ENCODE assay signal across 21 cellular contexts in genomic region chr12:70983692-70984091, GRCh38.
A peak's percentile ranks its signal among the peaks of the same experiment; 100 is the strongest.
DNase-seq lines count a peak whose midpoint lies in the region; ATAC-seq and TF ChIP-seq lines count a peak whose summit lies in the region.
"Had no signal": no experiment of that assay in that cellular context is flagged by ENCODE, and none has a peak within 500 bp of the region (broad histone marks: within the 10 kb centered on the region; RNA-seq: fewer than 3 reads in every experiment).

No MANE protein-coding gene starts in this region.

- H3K27ac Mint-ChIP-seq in natural killer cell = no peak overlapping the region
- no peak overlapping the region for H3K27ac Mint-ChIP-seq in effector memory CD8-positive, alpha-beta T cell
- H3K27ac Mint-ChIP-seq: activated naive CD4-positive, alpha-beta T cell treated with anti-CD3 and anti-CD28 coated beads for 36 hours; stimulated activated memory B cell treated with anti-CD40 and anti-IgM and Interleukin-4, amounts not matched to agents 10 μg/mL and 1 μg/mL and 100 μg/mL, for 72 hours had no signal

- H3K27me3 Mint-ChIP-seq in natural killer cell (ENCODE audit: low read depth in 2 of 2) = no peaks in the 10 kb centered on the region
- H3K27me3 Mint-ChIP-seq in effector memory CD8-positive, alpha-beta T cell = no peaks in the 10 kb centered on the region
- H3K27me3 Mint-ChIP-seq: central memory CD8-positive, alpha-beta T cell; stimulated activated memory B cell treated with anti-CD40 and anti-IgM and Interleukin-4, amounts not matched to agents 10 μg/mL and 1 μg/mL and 100 μg/mL, for 72 hours had no signal

- H3K9me3 ChIP-seq in osteoblast (ENCODE audit: low read depth, low read length) = no peaks in the 10 kb centered on the region
- H3K9me3 ChIP-seq: esophagus muscularis mucosa, thoracic aorta had no signal

- peaks cover 35% of the 10 kb centered on the region for H3K4me1 ChIP-seq in osteoblast (ENCODE audit: insufficient read depth, low read length)
- H3K4me1 ChIP-seq: esophagus muscularis mucosa had no signal

- H3K4me1 Mint-ChIP-seq in natural killer cell = no peaks in the 10 kb centered on the region
- no peaks in the 10 kb centered on the region for H3K4me1 Mint-ChIP-seq in effector memory CD8-positive, alpha-beta T cell (ENCODE audit: low read depth in 2 of 2)
- H3K4me1 Mint-ChIP-seq: central memory CD8-positive, alpha-beta T cell; stimulated activated memory B cell treated with anti-CD40 and anti-IgM and Interleukin-4, amounts not matched to agents 10 μg/mL and 1 μg/mL and 100 μg/mL, for 72 hours had no signal

- no peaks in the 10 kb centered on the region for H3K27me3 ChIP-seq in H7 (ENCODE audit: control insufficient read depth, insufficient read depth, low read length)
- H3K27me3 ChIP-seq in osteoblast (ENCODE audit: insufficient read depth, low read length) = no peaks in the 10 kb centered on the region
- H3K27me3 ChIP-seq: esophagus muscularis mucosa had no signal

- peak overlapping the region; percentile 53 for H3K27ac ChIP-seq in osteoblast (ENCODE audit: low read depth, low read length)
- H3K27ac ChIP-seq: esophagus muscularis mucosa, thoracic aorta had no signal

- no peaks in the 10 kb centered on the region for H4K20me1 ChIP-seq in osteoblast (ENCODE audit: insufficient read depth, low read length)

- intact Hi-C loops in natural killer cell (cut with micrococcal nuclease) = no loop called here

- TF ChIP-seq CTCF in osteoblast (IDR thresholded peaks at IDR 0.05; ENCODE audit: extremely low read depth, low read depth, low read length) = no peak
- TF ChIP-seq CTCF in natural killer cell (IDR thresholded peaks at IDR 0.05) = no peak

- peaks cover 5 to 7% of the 10 kb centered on the region in 2 donors for H3K9me3 Mint-ChIP-seq in natural killer cell
- H3K9me3 Mint-ChIP-seq in effector memory CD8-positive, alpha-beta T cell = peaks cover 3 to 7% of the 10 kb centered on the region in 2 donors
- H3K9me3 Mint-ChIP-seq: activated naive CD4-positive, alpha-beta T cell treated with anti-CD3 and anti-CD28 coated beads for 36 hours; stimulated activated memory B cell treated with anti-CD40 and anti-IgM and Interleukin-4, amounts not matched to agents 10 μg/mL and 1 μg/mL and 100 μg/mL, for 72 hours had no signal

- no peak for ATAC-seq in natural killer cell
- ATAC-seq in GM19035 (IDR thresholded peaks at IDR 0.05; ENCODE audit: unreplicated experiment) = no peak
- ATAC-seq in effector memory CD8-positive, alpha-beta T cell (replicated peaks) = no peak
- ATAC-seq: stimulated activated memory B cell treated with anti-CD40 and anti-IgM and Interleukin-4, amounts not matched to agents 10 μg/mL and 1 μg/mL and 100 μg/mL, for 72 hours had no signal

- peak; percentile 33 for DNase-seq in H7
- peak; percentile 18 for DNase-seq in astrocyte of the hippocampus (ENCODE audit: low read depth, low spot score)
- peak; percentile 20 for DNase-seq in iPS-NIHi11 (ENCODE audit: low spot score)
- DNase-seq in osteoblast (ENCODE audit: insufficient read length, low spot score, missing footprints) = peak; percentile 15
- no peak for DNase-seq in natural killer cell
- DNase-seq in KBM-7 = no peak
- DNase-seq in effector memory CD8-positive, alpha-beta T cell = no peak
- DNase-seq: activated naive CD4-positive, alpha-beta T cell treated with anti-CD3 and anti-CD28 coated beads for 36 hours; activated T-cell treated with anti-CD3 and anti-CD28 coated beads, Interleukin-2, amount 50 U/mL, for 48 hours; amygdala; DMS 273 treated with DMSO at 0.1 percent for 48 hours; NCI-H1092 treated with DMSO at 0.1 percent for 48 hours; NCI-H2081 treated with DMSO at 0.1 percent for 48 hours; NCI-H510A; RPMI8226; SW 1271 had no signal

- no peak overlapping the region for H3K4me3 Mint-ChIP-seq in natural killer cell
- H3K4me3 Mint-ChIP-seq in effector memory CD8-positive, alpha-beta T cell = no peak overlapping the region
- H3K4me3 Mint-ChIP-seq: activated naive CD4-positive, alpha-beta T cell treated with anti-CD3 and anti-CD28 coated beads for 36 hours; central memory CD8-positive, alpha-beta T cell; stimulated activated memory B cell treated with anti-CD40 and anti-IgM and Interleukin-4, amounts not matched to agents 10 μg/mL and 1 μg/mL and 100 μg/mL, for 72 hours had no signal

- H2AFZ ChIP-seq in osteoblast (ENCODE audit: low read length) = no peak overlapping the region

- H3K36me3 Mint-ChIP-seq in natural killer cell = no peaks in the 10 kb centered on the region
- H3K36me3 Mint-ChIP-seq in effector memory CD8-positive, alpha-beta T cell (ENCODE audit: insufficient read depth) = no peaks in the 10 kb centered on the region
- H3K36me3 Mint-ChIP-seq: stimulated activated memory B cell treated with anti-CD40 and anti-IgM and Interleukin-4, amounts not matched to agents 10 μg/mL and 1 μg/mL and 100 μg/mL, for 72 hours had no signal

- no peak overlapping the region for H3K4me2 ChIP-seq in osteoblast (ENCODE audit: insufficient read depth, low read length)

- H3K36me3 ChIP-seq in H7 (replicated peaks; ENCODE audit: control insufficient read depth, insufficient read depth, low read length) (no peaks in the 10 kb centered on the region), osteoblast (ENCODE audit: insufficient read depth, low read length) (no peaks in the 10 kb centered on the region)
- H3K36me3 ChIP-seq: esophagus muscularis mucosa, thoracic aorta had no signal

- in situ Hi-C loops in KBM-7 (cut with MboI; ENCODE audit: low pct_unique_long_range_greater_than_20kb, low sequenced_read_pairs) = no loop called here

- no peak overlapping the region for H3K4me3 ChIP-seq in H7 (ENCODE audit: insufficient read depth, low read depth, low read length)
- no peak overlapping the region for H3K4me3 ChIP-seq in osteoblast (ENCODE audit: insufficient read depth, low read length)
- H3K4me3 ChIP-seq: esophagus muscularis mucosa, thoracic aorta had no signal

- no peaks in the 10 kb centered on the region for H3K79me2 ChIP-seq in osteoblast (ENCODE audit: insufficient read depth, low read length)

Comparison
In these comparisons a context has a peak if more than half of its experiments do, and no peak if none do; other contexts are left out.
1. DNase-seq: peak in H7 (single experiment), astrocyte of the hippocampus (single experiment), iPS-NIHi11 (single experiment) and osteoblast (single experiment); none in natural killer cell (single experiment), KBM-7 (single experiment) and effector memory CD8-positive, alpha-beta T cell (0 of 3).